1 cellular context compared by ENCODE assay signal in genomic region chr10:21508987-21509334, GRCh38.
TF ChIP-seq lines count a peak whose summit lies in the region.

No MANE protein-coding gene starts in this region.

TF ChIP-seq in HepG2, 621 proteins besides CTCF, POLR2A, EP300 and RAD21:
- TF ChIP-seq U2AF1 (optimal IDR thresholded peaks at IDR 0.05; ENCODE audit: low read depth, low read length), result no peak
- TF ChIP-seq ERF (CRISPR knock-in tag; IDR thresholded peaks at IDR 0.05), result no peak
- no peak for TF ChIP-seq ZNF354B (CRISPR knock-in tag; IDR thresholded peaks at IDR 0.05)
- TF ChIP-seq ZNF552 (CRISPR knock-in tag; IDR thresholded peaks at IDR 0.05; ENCODE audit: borderline replicate concordance), result no peak
- no peak for TF ChIP-seq ZNF891 (CRISPR knock-in tag; IDR thresholded peaks at IDR 0.05)
- no peak for TF ChIP-seq HNF1A (IDR thresholded peaks at IDR 0.05; ENCODE audit: low read depth)
- no peak for TF ChIP-seq HNF1A (CRISPR knock-in tag; IDR thresholded peaks at IDR 0.05; ENCODE audit: borderline replicate concordance)
